8 cellular contexts compared by ENCODE assay signal in genomic region chr16:89720859-89721643, GRCh38. TPM values are rescaled to one million over a fixed set of nuclear protein-coding genes. Genes with fewer than 3 reads are reported as not detected.
DNase-seq lines count a peak whose midpoint lies in the region; ATAC-seq and TF ChIP-seq lines count a peak whose summit lies in the region.

A gene with protein sequence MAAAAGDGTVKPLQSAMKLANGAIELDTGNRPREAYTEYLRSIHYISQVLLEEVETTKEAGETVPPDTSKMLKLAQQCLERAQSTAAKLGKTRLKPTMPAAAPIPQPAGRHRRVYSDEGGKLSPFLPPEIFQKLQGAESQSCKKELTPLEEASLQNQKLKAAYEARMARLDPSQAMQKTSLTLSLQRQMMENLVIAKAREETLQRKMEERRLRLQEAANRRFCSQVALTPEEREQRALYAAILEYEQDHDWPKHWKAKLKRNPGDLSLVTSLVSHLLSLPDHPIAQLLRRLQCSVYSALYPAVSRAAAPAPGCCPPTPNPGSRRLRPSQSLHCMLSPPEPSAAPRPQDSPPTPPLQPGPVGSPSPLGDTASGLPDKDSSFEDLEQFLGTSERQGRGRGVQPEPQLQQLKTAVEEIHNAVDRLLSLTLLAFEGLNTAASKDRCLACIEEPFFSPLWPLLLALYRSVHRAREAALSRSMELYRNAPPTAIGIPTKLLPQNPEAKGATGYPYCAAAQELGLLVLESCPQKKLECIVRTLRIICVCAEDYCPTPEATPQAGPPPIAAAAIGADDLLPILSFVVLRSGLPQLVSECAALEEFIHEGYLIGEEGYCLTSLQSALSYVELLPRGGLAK (minus strand): TSS chr16:89720898. CDS start chr16:89720861, 37 bp downstream.
Gene ZNF276, plus strand, starts transcription at chr16:89721537. Its CDS starts 104 bp downstream, at chr16:89721641.

- peaks cover 20% of the 10 kb centered on the region for H3K36me3 ChIP-seq in suprapubic skin

- H3K27me3 Mint-ChIP-seq in activated naive CD4-positive, alpha-beta T cell treated with anti-CD3 and anti-CD28 coated beads for 36 hours (ENCODE audit: low read depth) = no peaks in the 10 kb centered on the region

- WGBS in suprapubic skin = no CpG with 5 or more reads among the region's 109 CpGs

- H3K4me1 Mint-ChIP-seq in activated naive CD4-positive, alpha-beta T cell treated with anti-CD3 and anti-CD28 coated beads for 36 hours (ENCODE audit: low read depth) = peaks cover 43% of the 10 kb centered on the region

- H3K36me3 Mint-ChIP-seq in activated naive CD4-positive, alpha-beta T cell treated with anti-CD3 and anti-CD28 coated beads for 36 hours (ENCODE audit: low read depth) = peaks cover 18% of the 10 kb centered on the region

- no peaks in the 10 kb centered on the region for H3K27me3 ChIP-seq in suprapubic skin

- TF ChIP-seq CTCF in suprapubic skin (IDR thresholded peaks at IDR 0.05) = no peak

- H3K4me3 ChIP-seq in suprapubic skin = peak within 1 kb of the TSS; percentile 96

- peak in 1 of 2 donors; percentile 12 for TF ChIP-seq POLR2A in suprapubic skin (IDR thresholded peaks at IDR 0.05)

- intact Hi-C loops in activated naive CD4-positive, alpha-beta T cell treated with anti-CD3 and anti-CD28 coated beads for 36 hours (cut with micrococcal nuclease) = loop anchor here (1.0 to 5.0 kb wide), 3 partner anchors 20 to 141 kb away; partner anchors contain the start of genes FANCA and SPATA2L

- peaks cover 46% of the 10 kb centered on the region for H3K4me1 ChIP-seq in suprapubic skin

- H3K9me3 ChIP-seq in suprapubic skin = no peaks in the 10 kb centered on the region

- CTCF ChIA-PET in activated naive CD4-positive, alpha-beta T cell treated with anti-CD3 and anti-CD28 coated beads for 36 hours (lab: Charles Lee) = interaction anchor here (1.7 kb wide), 1 partner anchor 15 kb away, joined by 4 read pairs; no protein-coding TSS in a partner anchor

- peak within 1 kb of the TSS; percentile 97 for H3K27ac ChIP-seq in suprapubic skin

- ATAC-seq in GM21515 (IDR thresholded peaks at IDR 0.05; ENCODE audit: unreplicated experiment) = peak; percentile 41

- TF ChIP-seq EP300 in suprapubic skin (IDR thresholded peaks at IDR 0.05) = no peak

- no peaks in the 10 kb centered on the region for H3K9me3 Mint-ChIP-seq in activated naive CD4-positive, alpha-beta T cell treated with anti-CD3 and anti-CD28 coated beads for 36 hours

- H3K27ac Mint-ChIP-seq in activated naive CD4-positive, alpha-beta T cell treated with anti-CD3 and anti-CD28 coated beads for 36 hours = peak within 1 kb of the TSS; percentile 85

- DNase-seq in DMS 273 treated with DMSO at 0.1 percent for 48 hours (lab: John Stamatoyannopoulos, UW) (peak; percentile 59), KG1 (lab: John Stamatoyannopoulos, UW) (peak; percentile 41), SK-N-DZ (ENCODE audit: low spot score) (peak; percentile 81), globus pallidus (ENCODE audit: low spot score) (peak; percentile 89), occipital lobe (lab: John Stamatoyannopoulos, UW) (peak; percentile 76), suprapubic skin (ENCODE audit: low spot score in 2 of 2) (peak; percentile 86 to 91)
- DNase-seq in activated naive CD4-positive, alpha-beta T cell treated with anti-CD3 and anti-CD28 coated beads for 36 hours = peak; percentile 84

- H3K4me3 Mint-ChIP-seq in activated naive CD4-positive, alpha-beta T cell treated with anti-CD3 and anti-CD28 coated beads for 36 hours = peak within 1 kb of the TSS; percentile 77

RNA-seq across cellular contexts. Expression of the first gene that starts in this region (rescaled TPM):
- polyA plus RNA-seq in SK-N-DZ (2014; cell fraction: cytosol; rRNA removed) = 5.7 and 8.8 TPM in 2 replicates
- polyA plus RNA-seq in SK-N-DZ (2014; cell fraction: nucleus; rRNA removed) = 26.0 and 40.7 TPM in 2 replicates
- 1 to 10 TPM in 1 of 2 experiments, under 1 TPM in 1; 0.91 to 1.4 TPM for total RNA-seq in activated naive CD4-positive, alpha-beta T cell treated with anti-CD3 and anti-CD28 coated beads for 36 hours
- 9.7 TPM for total RNA-seq in occipital lobe
- total RNA-seq in suprapubic skin = 10 to 100 TPM in 3 of 4 donors, 1 to 10 TPM in 1; 9.1 to 13.5 (median 10.2) TPM

RNA-seq across cellular contexts. Expression of gene ZNF276, which starts in this region (rescaled TPM):
- 11.2 and 35.3 TPM in 2 replicates for polyA plus RNA-seq in SK-N-DZ (2014; cell fraction: cytosol; rRNA removed)
- polyA plus RNA-seq in SK-N-DZ (2014; cell fraction: nucleus; rRNA removed) = 81.8 and 136 TPM in 2 replicates
- total RNA-seq in activated naive CD4-positive, alpha-beta T cell treated with anti-CD3 and anti-CD28 coated beads for 36 hours = 10 to 100 TPM; 19.8 to 25.3 TPM
- total RNA-seq in occipital lobe (14.2 TPM), suprapubic skin (100 to 1,000 TPM in 1 of 4 donors, 10 to 100 TPM in 3; 39.8 to 106 (median 46.0) TPM)

Comparison
In these comparisons a context has a peak if more than half of its experiments do, and no peak if none do; other contexts are left out.
1. Peak in every context shown above with its lines: DNase-seq, ATAC-seq, H3K4me3 ChIP-seq and H3K27ac ChIP-seq.